8 cellular contexts compared by ENCODE assay signal in genomic region chr6:95866732-95867131, GRCh38.
DNase-seq lines count a peak whose midpoint lies in the region; ATAC-seq and TF ChIP-seq lines count a peak whose summit lies in the region.

No MANE protein-coding gene starts in this region.

- H3K4me1 Mint-ChIP-seq in MCF 10A (ENCODE audit: insufficient read depth, unreplicated experiment): no peaks in the 10 kb centered on the region

- no peaks in the 10 kb centered on the region for H3K9me3 Mint-ChIP-seq in MCF 10A (ENCODE audit: unreplicated experiment)

- WGBS in thyroid gland, 2 donors: 37 to 45% methylated on average over 7 of the region's 7 CpGs

- TF ChIP-seq CTCF in MCF 10A (IDR thresholded peaks at IDR 0.05; ENCODE audit: unreplicated experiment) (peak; percentile 21), breast epithelium (IDR thresholded peaks at IDR 0.05) (no peak), colonic mucosa (IDR thresholded peaks at IDR 0.05) (peak; percentile 18), thyroid gland (IDR thresholded peaks at IDR 0.05) (peak in 2 of 6 experiments; percentile 20 to 28)

- H3K27me3 ChIP-seq in breast epithelium (no peaks in the 10 kb centered on the region), colonic mucosa (no peaks in the 10 kb centered on the region), thyroid gland (no peaks in the 10 kb centered on the region)

- CTCF ChIA-PET in MCF 10A (lab: Yijun Ruan, JAX): interaction anchor here (1.0 to 2.5 kb wide), 6 partner anchors 10 to 437 kb away, joined by 3 to 10 read pairs (median 4); no protein-coding TSS in a partner anchor

- no peak overlapping the region for H3K4me3 ChIP-seq in breast epithelium
- no peak overlapping the region for H3K4me3 ChIP-seq in colonic mucosa
- no peak overlapping the region for H3K4me3 ChIP-seq in thyroid gland (replicated peaks in 1 of 3)

- H3K27me3 Mint-ChIP-seq in MCF 10A (ENCODE audit: insufficient read depth, unreplicated experiment): peaks cover 16% of the 10 kb centered on the region

- H3K4me1 ChIP-seq in breast epithelium: no peaks in the 10 kb centered on the region
- no peaks in the 10 kb centered on the region for H3K4me1 ChIP-seq in colonic mucosa
- H3K4me1 ChIP-seq in thyroid gland: no peaks in the 10 kb centered on the region

- H3K36me3 ChIP-seq in breast epithelium (no peaks in the 10 kb centered on the region), colonic mucosa (no peaks in the 10 kb centered on the region), thyroid gland (no peaks in the 10 kb centered on the region)

- intact Hi-C loops in MCF 10A (cut with micrococcal nuclease) (loop anchor here (2.0 kb wide), 1 partner anchor 436 kb away; no protein-coding TSS in a partner anchor), breast epithelium (cut with DNase I; ENCODE audit: low total_unique reads) (no loop called here), colonic mucosa (cut with DNase I) (loop anchor here (5.0 kb wide), 1 partner anchor 434 kb away; no protein-coding TSS in a partner anchor), thyroid gland (cut with DNase I) (no loop called here)

- no peak for TF ChIP-seq POLR2A in breast epithelium (IDR thresholded peaks at IDR 0.05)
- TF ChIP-seq POLR2A in thyroid gland (IDR thresholded peaks at IDR 0.05): no peak

- no peak overlapping the region for H3K27ac Mint-ChIP-seq in MCF 10A (ENCODE audit: low read depth, unreplicated experiment)

- H3K9me3 ChIP-seq in breast epithelium: no peaks in the 10 kb centered on the region
- H3K9me3 ChIP-seq in colonic mucosa: no peaks in the 10 kb centered on the region
- H3K9me3 ChIP-seq in thyroid gland: no peaks in the 10 kb centered on the region

- H3K9ac ChIP-seq in colonic mucosa (ENCODE audit: low read depth in 2 of 2, low read length in 2 of 2): no peak overlapping the region

- no TSS peak for BruUV-seq in MCF 10A (replicated peaks; lab: Mats Ljungman, UMichigan)

- H3K27ac ChIP-seq in breast epithelium (no peak overlapping the region), colonic mucosa (no peak overlapping the region), thyroid gland (no peak overlapping the region)

- POLR2A ChIA-PET in MCF 10A (lab: Yijun Ruan, JAX): no interaction called here

- H3K4me3 Mint-ChIP-seq in MCF 10A (ENCODE audit: unreplicated experiment): no peak overlapping the region

- ATAC-seq in GM18511 (IDR thresholded peaks at IDR 0.05; ENCODE audit: unreplicated experiment): no peak

- DNase-seq in MCF 10A (ENCODE audit: unreplicated experiment): peak; percentile 14
- no peak for DNase-seq in breast epithelium (ENCODE audit: low spot score in 2 of 2)
- peak; percentile 5 for DNase-seq in NCI-H1694 (lab: John Stamatoyannopoulos, UW)
- no peak for DNase-seq in colonic mucosa
- peak; percentile 4 to 5 for DNase-seq in thyroid gland
- DNase-seq in stimulated activated CD4-positive, alpha-beta T cell treated with anti-CD3 and anti-CD28 coated beads, Interleukin-1b, Interleukin-23, amount 100 ng/mL, for 48 hours: no peak
- DNase-seq in activated T-cell treated with anti-CD3 and anti-CD28 coated beads for 4 hours: no peak

- no peaks in the 10 kb centered on the region for H3K36me3 Mint-ChIP-seq in MCF 10A (ENCODE audit: insufficient read depth, unreplicated experiment)

Comparison
In these comparisons a context has a peak if more than half of its experiments do, and no peak if none do; other contexts are left out.
1. DNase-seq: peak in MCF 10A (single experiment), NCI-H1694 (single experiment) and thyroid gland (2 of 2); none in breast epithelium (0 of 2), colonic mucosa (single experiment), stimulated activated CD4-positive, alpha-beta T cell treated with anti-CD3 and anti-CD28 coated beads, Interleukin-1b, Interleukin-23, amount 100 ng/mL, for 48 hours (single experiment) and activated T-cell treated with anti-CD3 and anti-CD28 coated beads for 4 hours (single experiment).
2. CTCF ChIP-seq: peak in MCF 10A (single experiment) and colonic mucosa (single experiment); none in breast epithelium (0 of 3).
3. intact Hi-C loops: an anchor here in MCF 10A (2.0 kb wide) and colonic mucosa (5.0 kb wide); none called in breast epithelium and thyroid gland.